Comparison of ENCODE assay signal across 28 cellular contexts in genomic region chr18:67092141-67092540, GRCh38.
"Had no signal": no experiment of that assay in that cellular context is flagged by ENCODE, and none has a peak within 500 bp of the region (broad histone marks: within the 10 kb centered on the region; RNA-seq: fewer than 3 reads in every experiment).

No MANE protein-coding gene starts in this region.

- DNase-seq: activated CD4-positive, alpha-beta memory T cell treated with anti-CD3 and anti-CD28 coated beads for 36 hours; activated CD4-positive, alpha-beta T cell treated with anti-CD3 and anti-CD28 coated beads for 36 hours; activated CD4-positive, alpha-beta T cell treated with anti-CD3 and anti-CD28 coated beads, Interleukin-2, amount 50 U/mL, for 1 hour; activated CD8-positive, alpha-beta memory T cell treated with anti-CD3 and anti-CD28 coated beads, Interleukin-2, amount 50 U/mL, for 4 hours; activated gamma-delta T cell treated with Interleukin-2 at 50 U/mL for 16 hours; activated naive CD4-positive, alpha-beta T cell treated with anti-CD3 and anti-CD28 coated beads for 36 hours; activated T-cell treated with anti-CD3 and anti-CD28 coated beads for 4 hours; activated T-cell treated with anti-CD3 and anti-CD28 coated beads, Interleukin-2, amount 50 U/mL, for 4 hours; adrenal gland; body of pancreas; Karpas-422; NCI-H1105; NCI-H1417 treated with DMSO at 0.1 percent for 48 hours; NCI-H1694; NCI-H2029; NCI-H345; NCI-H526 treated with DMSO at 0.1 percent for 48 hours; NCI-H774; SHP77; SK-N-SH had no signal

- ATAC-seq: activated CD4-positive, alpha-beta T cell treated with anti-CD3 and anti-CD28 coated beads for 36 hours; activated CD4-positive, CD25-positive, alpha-beta regulatory T cell treated with anti-CD3 and anti-CD28 coated beads, Interleukin-2, amount 50 U/mL, for 24 hours; activated naive CD4-positive, alpha-beta T cell treated with anti-CD3 and anti-CD28 coated beads, Interleukin-2, amount 50 U/mL, for 72 hours; activated T-cell treated with anti-CD3 and anti-CD28 coated beads, Interleukin-2, amount 50 U/mL, for 4 hours; body of pancreas; Panc1; WTC11 had no signal

- H3K27me3 ChIP-seq: adrenal gland, body of pancreas, breast epithelium, SJSA1 had no signal

- FAIRE-seq: astrocyte, TTC549 had no signal

- H3K4me3 ChIP-seq: adrenal gland, body of pancreas, breast epithelium, SJSA1 had no signal

- H3K9ac ChIP-seq: SK-N-SH had no signal

- H3K27ac ChIP-seq: adrenal gland, body of pancreas, breast epithelium, SJSA1 had no signal

- H3K36me3 ChIP-seq: adrenal gland, breast epithelium, SJSA1 had no signal

- H3K9me3 ChIP-seq: adrenal gland, body of pancreas, breast epithelium, SJSA1, SK-N-SH had no signal

- H3K4me1 ChIP-seq: adrenal gland, body of pancreas, breast epithelium, SJSA1 had no signal
